ENCODE assay signal across 1 cellular context in genomic region chr12:31728917-31729640, GRCh38.
A peak's percentile ranks its signal among the peaks of the same experiment; 100 is the strongest.
TF ChIP-seq lines count a peak whose summit lies in the region.

Gene AMN1, minus strand, starts transcription at chr12:31729021. Its CDS starts 13 bp downstream, at chr12:31729008.

TF ChIP-seq in HepG2, 621 proteins besides CTCF, POLR2A, EP300 and RAD21 (continued from another document and continues in another):
- TF ChIP-seq BCLAF1 (IDR thresholded peaks at IDR 0.05) (no peak), ZSCAN21 (CRISPR knock-in tag; IDR thresholded peaks at IDR 0.05; ENCODE audit: borderline replicate concordance) (peak; percentile 75), ZFP37 (CRISPR knock-in tag; IDR thresholded peaks at IDR 0.05; ENCODE audit: borderline replicate concordance) (no peak), MTF1 (CRISPR knock-in tag; IDR thresholded peaks at IDR 0.05) (no peak), SMARCE1 (IDR thresholded peaks at IDR 0.05; ENCODE audit: borderline replicate concordance) (no peak), HNF4G (IDR thresholded peaks at IDR 0.05; ENCODE audit: borderline replicate concordance, low read depth, low read length) (no peak), HNF4G (CRISPR knock-in tag; IDR thresholded peaks at IDR 0.05; ENCODE audit: borderline replicate concordance, low read depth) (no peak), RFXANK (CRISPR knock-in tag; IDR thresholded peaks at IDR 0.05) (0 out of 2 replicates have a peak, but pooled peaks have one; percentile 62), ZNF782 (CRISPR knock-in tag; IDR thresholded peaks at IDR 0.05; ENCODE audit: borderline replicate concordance) (no peak; the same call in 1 of the 2 replicates), ZNF878 (CRISPR knock-in tag; IDR thresholded peaks at IDR 0.05) (0 out of 2 replicates have a peak, but pooled peaks have one; percentile 48), ZNF124 (CRISPR knock-in tag; IDR thresholded peaks at IDR 0.05) (peak; percentile 80), ZNF792 (CRISPR knock-in tag; IDR thresholded peaks at IDR 0.05) (peak; percentile 54; the same call in 1 of the 2 replicates), HNRNPLL (IDR thresholded peaks at IDR 0.05; ENCODE audit: low read depth, low read length, poor library complexity, severe bottlenecking) (peak; percentile 70), DZIP1 (CRISPR knock-in tag; IDR thresholded peaks at IDR 0.05) (no peak), ZNF441 (CRISPR knock-in tag; IDR thresholded peaks at IDR 0.05; ENCODE audit: borderline replicate concordance) (no peak), SRSF1 (optimal IDR thresholded peaks at IDR 0.05; ENCODE audit: low read depth, low read length) (peak; percentile 54), U2AF2 (IDR thresholded peaks at IDR 0.05; ENCODE audit: low read depth, low read length) (no peak), SRSF9 (IDR thresholded peaks at IDR 0.05; ENCODE audit: borderline replicate concordance, insufficient read depth, low read depth, low read length, poor library complexity, severe bottlenecking) (no peak), SKI (IDR thresholded peaks at IDR 0.05; ENCODE audit: partially characterized antibody) (peak; percentile 60), PAX8 (CRISPR knock-in tag; IDR thresholded peaks at IDR 0.05; ENCODE audit: borderline replicate concordance) (no peak), ZNF703 (CRISPR knock-in tag; IDR thresholded peaks at IDR 0.05; ENCODE audit: borderline replicate concordance) (no peak), SP1 (IDR thresholded peaks at IDR 0.05) (no peak), SP1 (CRISPR knock-in tag; IDR thresholded peaks at IDR 0.05) (peak; percentile 96), POGZ (CRISPR knock-in tag; IDR thresholded peaks at IDR 0.05) (peak; percentile 96), ZBTB7B (CRISPR knock-in tag; IDR thresholded peaks at IDR 0.05) (peak; percentile 56; the same call in 1 of the 2 replicates), STAG1 (CRISPR knock-in tag; IDR thresholded peaks at IDR 0.05) (0 out of 2 replicates have a peak, but pooled peaks have one; percentile 19), MEIS2 (CRISPR knock-in tag; IDR thresholded peaks at IDR 0.05) (no peak; the same call in 1 of the 2 replicates), MYNN (CRISPR knock-in tag; IDR thresholded peaks at IDR 0.05; ENCODE audit: low read depth) (no peak), STAT5B (CRISPR knock-in tag; IDR thresholded peaks at IDR 0.05) (no peak; the same call in 1 of the 2 replicates), ZNF337 (CRISPR knock-in tag; IDR thresholded peaks at IDR 0.05; ENCODE audit: borderline replicate concordance, low read depth) (no peak), ZNF776 (CRISPR knock-in tag; IDR thresholded peaks at IDR 0.05) (no peak), HIC2 (CRISPR knock-in tag; IDR thresholded peaks at IDR 0.05; ENCODE audit: low read depth) (no peak), ZKSCAN1 (IDR thresholded peaks at IDR 0.05; ENCODE audit: low read length) (no peak), RCOR2 (CRISPR knock-in tag; IDR thresholded peaks at IDR 0.05) (0 out of 2 replicates have a peak, but pooled peaks have one; percentile 23), ZSCAN9 (CRISPR knock-in tag; IDR thresholded peaks at IDR 0.05; ENCODE audit: borderline replicate concordance) (no peak), SIX4 (CRISPR knock-in tag; IDR thresholded peaks at IDR 0.05) (0 out of 2 replicates have a peak, but pooled peaks have one; percentile 48), ZNF670 (CRISPR knock-in tag; IDR thresholded peaks at IDR 0.05; ENCODE audit: borderline replicate concordance) (peak; percentile 69; the same call in 1 of the 2 replicates), ZNF567 (CRISPR knock-in tag; IDR thresholded peaks at IDR 0.05; ENCODE audit: borderline replicate concordance) (no peak), GABPB1 (CRISPR knock-in tag; IDR thresholded peaks at IDR 0.05) (peak; percentile 90), TMF1 (CRISPR knock-in tag; IDR thresholded peaks at IDR 0.05; ENCODE audit: low read depth) (peak; percentile 38; the same call in 1 of the 2 replicates), HIVEP1 (CRISPR knock-in tag; IDR thresholded peaks at IDR 0.05) (0 out of 2 replicates have a peak, but pooled peaks have one; percentile 35), ZNF253 (CRISPR knock-in tag; IDR thresholded peaks at IDR 0.05; ENCODE audit: borderline replicate concordance) (no peak)
- TF ChIP-seq, protein P1, sequence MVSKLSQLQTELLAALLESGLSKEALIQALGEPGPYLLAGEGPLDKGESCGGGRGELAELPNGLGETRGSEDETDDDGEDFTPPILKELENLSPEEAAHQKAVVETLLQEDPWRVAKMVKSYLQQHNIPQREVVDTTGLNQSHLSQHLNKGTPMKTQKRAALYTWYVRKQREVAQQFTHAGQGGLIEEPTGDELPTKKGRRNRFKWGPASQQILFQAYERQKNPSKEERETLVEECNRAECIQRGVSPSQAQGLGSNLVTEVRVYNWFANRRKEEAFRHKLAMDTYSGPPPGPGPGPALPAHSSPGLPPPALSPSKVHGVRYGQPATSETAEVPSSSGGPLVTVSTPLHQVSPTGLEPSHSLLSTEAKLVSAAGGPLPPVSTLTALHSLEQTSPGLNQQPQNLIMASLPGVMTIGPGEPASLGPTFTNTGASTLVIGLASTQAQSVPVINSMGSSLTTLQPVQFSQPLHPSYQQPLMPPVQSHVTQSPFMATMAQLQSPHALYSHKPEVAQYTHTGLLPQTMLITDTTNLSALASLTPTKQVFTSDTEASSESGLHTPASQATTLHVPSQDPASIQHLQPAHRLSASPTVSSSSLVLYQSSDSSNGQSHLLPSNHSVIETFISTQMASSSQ (IDR thresholded peaks at IDR 0.05; ENCODE audit: low read depth) = peak; percentile 50; the same call in 1 of the 2 replicates
- TF ChIP-seq, protein P1 (CRISPR knock-in tag; IDR thresholded peaks at IDR 0.05; ENCODE audit: borderline replicate concordance) = no peak
- TF ChIP-seq, protein P2, sequence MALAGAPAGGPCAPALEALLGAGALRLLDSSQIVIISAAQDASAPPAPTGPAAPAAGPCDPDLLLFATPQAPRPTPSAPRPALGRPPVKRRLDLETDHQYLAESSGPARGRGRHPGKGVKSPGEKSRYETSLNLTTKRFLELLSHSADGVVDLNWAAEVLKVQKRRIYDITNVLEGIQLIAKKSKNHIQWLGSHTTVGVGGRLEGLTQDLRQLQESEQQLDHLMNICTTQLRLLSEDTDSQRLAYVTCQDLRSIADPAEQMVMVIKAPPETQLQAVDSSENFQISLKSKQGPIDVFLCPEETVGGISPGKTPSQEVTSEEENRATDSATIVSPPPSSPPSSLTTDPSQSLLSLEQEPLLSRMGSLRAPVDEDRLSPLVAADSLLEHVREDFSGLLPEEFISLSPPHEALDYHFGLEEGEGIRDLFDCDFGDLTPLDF (CRISPR knock-in tag; IDR thresholded peaks at IDR 0.05) = peak; percentile 42; the same call in 1 of the 2 replicates
- TF ChIP-seq, protein P3, sequence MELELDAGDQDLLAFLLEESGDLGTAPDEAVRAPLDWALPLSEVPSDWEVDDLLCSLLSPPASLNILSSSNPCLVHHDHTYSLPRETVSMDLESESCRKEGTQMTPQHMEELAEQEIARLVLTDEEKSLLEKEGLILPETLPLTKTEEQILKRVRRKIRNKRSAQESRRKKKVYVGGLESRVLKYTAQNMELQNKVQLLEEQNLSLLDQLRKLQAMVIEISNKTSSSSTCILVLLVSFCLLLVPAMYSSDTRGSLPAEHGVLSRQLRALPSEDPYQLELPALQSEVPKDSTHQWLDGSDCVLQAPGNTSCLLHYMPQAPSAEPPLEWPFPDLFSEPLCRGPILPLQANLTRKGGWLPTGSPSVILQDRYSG (CRISPR knock-in tag; IDR thresholded peaks at IDR 0.05) = peak; percentile 23; the same call in 1 of the 2 replicates
- TF ChIP-seq, protein P4, sequence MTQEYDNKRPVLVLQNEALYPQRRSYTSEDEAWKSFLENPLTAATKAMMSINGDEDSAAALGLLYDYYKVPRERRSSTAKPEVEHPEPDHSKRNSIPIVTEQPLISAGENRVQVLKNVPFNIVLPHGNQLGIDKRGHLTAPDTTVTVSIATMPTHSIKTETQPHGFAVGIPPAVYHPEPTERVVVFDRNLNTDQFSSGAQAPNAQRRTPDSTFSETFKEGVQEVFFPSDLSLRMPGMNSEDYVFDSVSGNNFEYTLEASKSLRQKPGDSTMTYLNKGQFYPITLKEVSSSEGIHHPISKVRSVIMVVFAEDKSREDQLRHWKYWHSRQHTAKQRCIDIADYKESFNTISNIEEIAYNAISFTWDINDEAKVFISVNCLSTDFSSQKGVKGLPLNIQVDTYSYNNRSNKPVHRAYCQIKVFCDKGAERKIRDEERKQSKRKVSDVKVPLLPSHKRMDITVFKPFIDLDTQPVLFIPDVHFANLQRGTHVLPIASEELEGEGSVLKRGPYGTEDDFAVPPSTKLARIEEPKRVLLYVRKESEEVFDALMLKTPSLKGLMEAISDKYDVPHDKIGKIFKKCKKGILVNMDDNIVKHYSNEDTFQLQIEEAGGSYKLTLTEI (CRISPR knock-in tag; conservative IDR thresholded peaks at IDR 0.05) = no peak
- TF ChIP-seq, protein P5, sequence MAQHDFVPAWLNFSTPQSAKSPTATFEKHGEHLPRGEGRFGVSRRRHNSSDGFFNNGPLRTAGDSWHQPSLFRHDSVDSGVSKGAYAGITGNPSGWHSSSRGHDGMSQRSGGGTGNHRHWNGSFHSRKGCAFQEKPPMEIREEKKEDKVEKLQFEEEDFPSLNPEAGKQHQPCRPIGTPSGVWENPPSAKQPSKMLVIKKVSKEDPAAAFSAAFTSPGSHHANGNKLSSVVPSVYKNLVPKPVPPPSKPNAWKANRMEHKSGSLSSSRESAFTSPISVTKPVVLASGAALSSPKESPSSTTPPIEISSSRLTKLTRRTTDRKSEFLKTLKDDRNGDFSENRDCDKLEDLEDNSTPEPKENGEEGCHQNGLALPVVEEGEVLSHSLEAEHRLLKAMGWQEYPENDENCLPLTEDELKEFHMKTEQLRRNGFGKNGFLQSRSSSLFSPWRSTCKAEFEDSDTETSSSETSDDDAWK (CRISPR knock-in tag; IDR thresholded peaks at IDR 0.05) = no peak
- TF ChIP-seq, protein P6, sequence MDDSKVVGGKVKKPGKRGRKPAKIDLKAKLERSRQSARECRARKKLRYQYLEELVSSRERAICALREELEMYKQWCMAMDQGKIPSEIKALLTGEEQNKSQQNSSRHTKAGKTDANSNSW (CRISPR knock-in tag; IDR thresholded peaks at IDR 0.05; ENCODE audit: borderline replicate concordance) = no peak
